23 cellular contexts compared by ENCODE assay signal in genomic region chr13:74171621-74172020, GRCh38. TPM values are rescaled to one million over a fixed set of nuclear protein-coding genes. Genes with fewer than 3 reads are reported as not detected.
DNase-seq lines count a peak whose midpoint lies in the region; ATAC-seq and TF ChIP-seq lines count a peak whose summit lies in the region.
"Had no signal": no experiment of that assay in that cellular context is flagged by ENCODE, and none has a peak within 500 bp of the region (broad histone marks: within the 10 kb centered on the region; RNA-seq: fewer than 3 reads in every experiment).

No MANE protein-coding gene starts in this region.

- H3K4me3 ChIP-seq in adipocyte (ENCODE audit: low read length), result no peak overlapping the region
- no peak overlapping the region for H3K4me3 ChIP-seq in hepatocyte
- H3K4me3 ChIP-seq: A549, BLaER1, GM12878 had no signal

- H4K20me1 ChIP-seq in hepatocyte (ENCODE audit: insufficient read depth, poor library complexity, severe bottlenecking), result no peaks in the 10 kb centered on the region
- H4K20me1 ChIP-seq: BLaER1 had no signal

- no peaks in the 10 kb centered on the region for H3K9me2 ChIP-seq in hepatocyte (replicated peaks; ENCODE audit: insufficient read depth)

- H3K4me1 ChIP-seq in adipocyte (ENCODE audit: control insufficient read depth, insufficient read depth, low read length) (no peaks in the 10 kb centered on the region), hepatocyte (ENCODE audit: insufficient read depth) (no peaks in the 10 kb centered on the region)
- H3K4me1 ChIP-seq: A549, BE2C, BLaER1 had no signal

- H3K4me2 ChIP-seq in hepatocyte, result no peak overlapping the region
- H3K4me2 ChIP-seq: A549, BLaER1 had no signal

- peak; percentile 19 for DNase-seq in AG09319 (ENCODE audit: extremely low read depth, low read depth)
- peak; percentile 54 for DNase-seq in adipocyte (ENCODE audit: low read depth)
- DNase-seq in fibroblast of gingiva (ENCODE audit: low read depth), result peak; percentile 36
- no peak for DNase-seq in hepatocyte (ENCODE audit: low spot score)
- DNase-seq in activated gamma-delta T cell (lab: John Stamatoyannopoulos, UW), result no peak
- no peak for DNase-seq in NCI-H128 (lab: John Stamatoyannopoulos, UW; ENCODE audit: unreplicated experiment)
- DNase-seq in stimulated activated CD4-positive, alpha-beta T cell treated with anti-CD3 and anti-CD28 coated beads, Interleukin-4, amount 100 ng/mL, for 1 hour, result no peak
- DNase-seq: BE2C; C1 segment of cervical spinal cord; CD4-positive, alpha-beta memory T cell; CD4-positive, CD25-positive, alpha-beta regulatory T cell; CD8-positive, alpha-beta memory T cell; COR-L47; DMS79; DND-41; EL; GDM1 had no signal

- H3K79me2 ChIP-seq in hepatocyte, result no peaks in the 10 kb centered on the region

- no peaks in the 10 kb centered on the region for H3K27me3 ChIP-seq in adipocyte (replicated peaks; ENCODE audit: control insufficient read depth, insufficient read depth, low read length)
- H3K27me3 ChIP-seq in hepatocyte, result no peaks in the 10 kb centered on the region
- H3K27me3 ChIP-seq: BE2C, BLaER1 had no signal

- TF ChIP-seq CTCF in AG09319 (IDR thresholded peaks at IDR 0.05; ENCODE audit: low read depth, low read length) (no peak), hepatocyte (IDR thresholded peaks at IDR 0.05; ENCODE audit: poor library complexity) (no peak)

- H3K36me3 ChIP-seq in adipocyte (ENCODE audit: control insufficient read depth, insufficient read depth, low read length, severe bottlenecking) (no peaks in the 10 kb centered on the region), hepatocyte (replicated peaks; ENCODE audit: insufficient read depth, low read depth) (no peaks in the 10 kb centered on the region)
- H3K36me3 ChIP-seq: BE2C, BLaER1 had no signal

- peak overlapping the region; percentile 46 for H3K27ac ChIP-seq in hepatocyte
- H3K27ac ChIP-seq: 22Rv1, A549, BLaER1 had no signal

- H3K9me3 ChIP-seq in adipocyte (ENCODE audit: control insufficient read depth, low read length), result no peaks in the 10 kb centered on the region
- H3K9me3 ChIP-seq in hepatocyte (ENCODE audit: low read depth), result no peaks in the 10 kb centered on the region
- H3K9me3 ChIP-seq: A549, BE2C, BLaER1 had no signal

- no peak overlapping the region for H2AFZ ChIP-seq in hepatocyte

- no peak for ATAC-seq in GM19395 (IDR thresholded peaks at IDR 0.05; ENCODE audit: unreplicated experiment)
- ATAC-seq: A549, GM12878 had no signal

- no peak overlapping the region for H3K9ac ChIP-seq in adipocyte (ENCODE audit: low read length)
- H3K9ac ChIP-seq: BLaER1 had no signal

RNA-seq across cellular contexts. Expression of gene KLF12, which starts 37.4 kb away (rescaled TPM):
- total RNA-seq in hepatocyte, result 12.3 and 13.9 TPM in 2 replicates
- polyA plus RNA-seq in hepatocyte, result 4.9 and 5.1 TPM in 2 replicates
- total RNA-seq: G401 had no signal

Comparison
In these comparisons a context has a peak if more than half of its experiments do, and no peak if none do; other contexts are left out.
1. DNase-seq: peak in AG09319 (single experiment), adipocyte (single experiment) and fibroblast of gingiva (single experiment); none in hepatocyte (single experiment), activated gamma-delta T cell (single experiment), NCI-H128 (single experiment) and stimulated activated CD4-positive, alpha-beta T cell treated with anti-CD3 and anti-CD28 coated beads, Interleukin-4, amount 100 ng/mL, for 1 hour (single experiment).